8 cellular contexts compared by ENCODE assay signal in the genomic region with DNA sequence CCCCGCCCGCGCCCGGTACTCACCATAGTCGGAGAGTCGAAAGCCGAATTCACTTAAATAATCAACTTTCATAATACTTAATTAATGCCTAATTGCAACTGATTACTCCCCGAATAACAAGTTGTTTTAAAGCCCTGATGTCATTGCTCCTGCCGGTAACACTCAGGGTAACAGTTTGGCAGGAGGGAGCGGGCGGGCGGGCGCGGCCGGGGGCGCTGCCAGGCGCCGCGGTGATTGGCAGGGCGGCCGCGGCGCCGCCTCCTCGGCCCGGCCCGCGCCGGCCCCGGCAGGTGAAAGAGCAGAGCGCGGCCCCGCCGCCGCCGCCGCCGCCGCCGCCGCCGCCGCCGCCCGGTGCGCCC.
A peak's percentile ranks its signal among the peaks of the same experiment; 100 is the strongest.
DNase-seq lines count a peak whose midpoint lies in the region; ATAC-seq, FAIRE-seq and TF ChIP-seq lines count a peak whose summit lies in the region.

No MANE protein-coding gene starts in this region.

- no peaks in the 10 kb centered on the region for H3K27me3 ChIP-seq in endocrine pancreas (ENCODE audit: control insufficient read depth, insufficient read depth, low read length)

- H3K27ac Mint-ChIP-seq in natural killer cell treated with Interleukin-12 subunit alpha and Interleukin-12 subunit beta and Interleukin-15 and Interleukin-18, amount 100 ng/mL, for 72 hours, result peak overlapping the region in 1 of 2 donors; percentile 73
- H3K27ac Mint-ChIP-seq in type B pancreatic cell, result peak overlapping the region; percentile 80

- H3K4me1 ChIP-seq in endocrine pancreas (ENCODE audit: control insufficient read depth, insufficient read depth, low read length), result no peaks in the 10 kb centered on the region

- no peaks in the 10 kb centered on the region for H3K9me3 Mint-ChIP-seq in natural killer cell treated with Interleukin-12 subunit alpha and Interleukin-12 subunit beta and Interleukin-15 and Interleukin-18, amount 100 ng/mL, for 72 hours
- no peaks in the 10 kb centered on the region for H3K9me3 Mint-ChIP-seq in type B pancreatic cell

- ATAC-seq in GM19351 (IDR thresholded peaks at IDR 0.05; ENCODE audit: unreplicated experiment), result peak; percentile 47
- ATAC-seq in natural killer cell treated with Interleukin-12 subunit alpha and Interleukin-12 subunit beta and Interleukin-15 and Interleukin-18, amount 100 ng/mL, for 72 hours, result peak; percentile 75 to 80

- H3K4me3 ChIP-seq in endocrine pancreas (ENCODE audit: control insufficient read depth, insufficient read depth, low read length), result no peak overlapping the region

- peak; percentile 93 for DNase-seq in HuH-7.5 (ENCODE audit: low spot score)
- peak; percentile 58 for DNase-seq in activated CD4-positive, alpha-beta T cell treated with anti-CD3 and anti-CD28 coated beads for 48 hours
- no peak for DNase-seq in natural killer cell treated with Interleukin-12 subunit alpha and Interleukin-12 subunit beta and Interleukin-15 and Interleukin-18, amount 100 ng/mL, for 72 hours (ENCODE audit: low spot score)
- no peak for DNase-seq in type B pancreatic cell (ENCODE audit: extremely low spot score, unreplicated experiment)
- no peak for DNase-seq in frontal cortex (ENCODE audit: low spot score in 2 of 2)

- no peak for FAIRE-seq in frontal cortex (lab: Jason Lieb, UNC)

- no peak for TF ChIP-seq CTCF in C4-2B (conservative IDR thresholded peaks at IDR 0.05)
- TF ChIP-seq CTCF in type B pancreatic cell (conservative IDR thresholded peaks at IDR 0.05), result no peak

- no peaks in the 10 kb centered on the region for H3K36me3 Mint-ChIP-seq in natural killer cell treated with Interleukin-12 subunit alpha and Interleukin-12 subunit beta and Interleukin-15 and Interleukin-18, amount 100 ng/mL, for 72 hours
- H3K36me3 Mint-ChIP-seq in type B pancreatic cell, result no peaks in the 10 kb centered on the region

- H3K4me3 Mint-ChIP-seq in natural killer cell treated with Interleukin-12 subunit alpha and Interleukin-12 subunit beta and Interleukin-15 and Interleukin-18, amount 100 ng/mL, for 72 hours, result peak overlapping the region; percentile 76
- peak overlapping the region; percentile 84 for H3K4me3 Mint-ChIP-seq in type B pancreatic cell

- peaks cover 33% of the 10 kb centered on the region in 2 donors for H3K4me1 Mint-ChIP-seq in natural killer cell treated with Interleukin-12 subunit alpha and Interleukin-12 subunit beta and Interleukin-15 and Interleukin-18, amount 100 ng/mL, for 72 hours (ENCODE audit: low read depth in 2 of 2)
- H3K4me1 Mint-ChIP-seq in type B pancreatic cell (ENCODE audit: unreplicated experiment), result peaks cover 16% of the 10 kb centered on the region

- peak overlapping the region; percentile 32 for H3K9ac ChIP-seq in endocrine pancreas (ENCODE audit: control insufficient read depth, insufficient read depth, low read length)

- peak overlapping the region; percentile 75 for H3K27ac ChIP-seq in C4-2B

- peaks cover 0 to 8% of the 10 kb centered on the region in 2 donors for H3K27me3 Mint-ChIP-seq in natural killer cell treated with Interleukin-12 subunit alpha and Interleukin-12 subunit beta and Interleukin-15 and Interleukin-18, amount 100 ng/mL, for 72 hours
- H3K27me3 Mint-ChIP-seq in type B pancreatic cell, result peaks cover 44% of the 10 kb centered on the region

- H3K36me3 ChIP-seq in endocrine pancreas (ENCODE audit: control insufficient read depth, insufficient read depth, low read length), result no peaks in the 10 kb centered on the region

- H3K9me3 ChIP-seq in endocrine pancreas (ENCODE audit: control insufficient read depth, low read length), result no peaks in the 10 kb centered on the region

Comparison
In these comparisons a context has a peak if more than half of its experiments do, and no peak if none do; other contexts are left out.
1. DNase-seq: peak in HuH-7.5 (single experiment) and activated CD4-positive, alpha-beta T cell treated with anti-CD3 and anti-CD28 coated beads for 48 hours (single experiment); none in natural killer cell treated with Interleukin-12 subunit alpha and Interleukin-12 subunit beta and Interleukin-15 and Interleukin-18, amount 100 ng/mL, for 72 hours (single experiment), type B pancreatic cell (single experiment) and frontal cortex (0 of 2).